ENCODE assay signal across 7 cellular contexts in the genomic region with DNA sequence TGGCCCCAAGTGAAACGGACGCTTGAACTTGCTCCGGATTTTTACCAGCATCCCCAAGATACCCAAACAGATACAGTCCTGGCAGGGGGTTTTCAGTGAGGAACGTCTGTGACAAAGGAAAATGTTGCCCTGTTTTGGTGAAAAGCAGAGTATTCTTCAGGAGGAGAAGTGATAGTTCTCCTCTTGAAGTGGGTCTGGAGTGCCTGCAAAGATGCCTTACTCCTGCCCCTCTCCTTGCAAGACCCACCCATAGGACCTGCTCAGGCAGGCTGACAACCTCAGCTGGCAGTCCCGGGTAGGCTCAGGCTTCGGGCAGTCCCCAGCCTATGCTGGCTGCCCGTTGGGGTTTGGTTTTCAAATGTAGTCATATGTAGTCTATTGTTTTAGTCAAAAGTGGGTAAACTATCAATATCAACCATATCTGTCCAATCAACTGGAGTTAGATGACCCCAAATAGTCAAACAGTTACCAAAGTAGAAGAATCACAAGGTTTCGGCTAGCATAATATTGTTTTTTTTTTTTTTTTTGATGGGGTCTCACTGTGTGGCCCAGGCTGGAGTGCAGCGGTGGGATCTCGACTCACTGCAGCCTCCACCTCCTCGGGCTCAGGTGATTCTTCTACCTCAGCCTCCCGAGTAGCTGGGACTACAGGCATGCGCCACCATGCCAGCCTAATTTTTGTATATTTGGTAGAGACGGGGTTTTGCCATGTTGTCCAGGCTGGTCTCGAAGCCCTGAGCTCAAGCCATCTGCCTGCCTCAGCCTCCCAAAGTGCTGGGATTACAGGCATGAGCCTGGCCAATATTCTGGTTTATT. TPM values are rescaled to one million over a fixed set of nuclear protein-coding genes. Genes with fewer than 3 reads are reported as not detected.
A peak's percentile ranks its signal among the peaks of the same experiment; 100 is the strongest.
DNase-seq lines count a peak whose midpoint lies in the region; TF ChIP-seq lines count a peak whose summit lies in the region.

No MANE protein-coding gene starts in this region.

- no peaks in the 10 kb centered on the region; the same call in 1 of the 2 replicates for H3K27me3 ChIP-seq in H9 (ENCODE audit: insufficient read depth, low read length)
- no peaks in the 10 kb centered on the region for H3K27me3 ChIP-seq in SJSA1 (replicated peaks)
- H3K27me3 ChIP-seq in dorsolateral prefrontal cortex, result no peaks in the 10 kb centered on the region
- peaks cover 0 to 42% (median 8%) of the 10 kb centered on the region in 3 experiments for H3K27me3 ChIP-seq in neuronal stem cell (ENCODE audit: control insufficient read depth in 3 of 3, insufficient read depth in 3 of 3, low read depth in 1 of 3, low read length in 3 of 3)

- no peak overlapping the region for H2BK120ac ChIP-seq in H9 (ENCODE audit: low read depth, low read length, poor library complexity, severe bottlenecking)
- H2BK120ac ChIP-seq in neuronal stem cell (ENCODE audit: low read depth, low read length), result no peak overlapping the region

- H3K9me3 Mint-ChIP-seq in H9, result no peaks in the 10 kb centered on the region

- H4K8ac ChIP-seq in H9 (replicated peaks; ENCODE audit: insufficient read length, low read depth, low read length) (no peak overlapping the region), neuronal stem cell (ENCODE audit: low read depth, low read length) (no peak overlapping the region)

- H3K36me3 ChIP-seq in SJSA1 (peaks cover 30% of the 10 kb centered on the region), neuronal stem cell (replicated peaks in 1 of 2; ENCODE audit: control insufficient read depth in 2 of 2, insufficient read depth in 2 of 2, low read length in 2 of 2) (peaks cover 0 to 6% of the 10 kb centered on the region in 2 donors)

- no peak overlapping the region for H3K23ac ChIP-seq in H9 (ENCODE audit: insufficient read length, low read depth, low read length)
- no peak overlapping the region for H3K23ac ChIP-seq in neuronal stem cell (ENCODE audit: low read depth, low read length, poor library complexity)

- H3K18ac ChIP-seq in H9 (ENCODE audit: insufficient read length, low read depth, low read length) (no peak overlapping the region), neuronal stem cell (ENCODE audit: low read length) (no peak overlapping the region)

- H2BK5ac ChIP-seq in H9 (ENCODE audit: insufficient read length, low read length) (no peak overlapping the region), neuronal stem cell (ENCODE audit: low read length) (no peak overlapping the region)

- H3K27ac Mint-ChIP-seq in H9, result no peak overlapping the region

- no peak overlapping the region for H2BK12ac ChIP-seq in H9 (ENCODE audit: insufficient read length, low read depth, low read length)
- H2BK12ac ChIP-seq in neuronal stem cell (ENCODE audit: low read length), result no peak overlapping the region

- H2AK5ac ChIP-seq in H9 (ENCODE audit: insufficient read length, low read length), result no peak overlapping the region
- H2AK5ac ChIP-seq in neuronal stem cell (ENCODE audit: low read depth, low read length), result no peak overlapping the region

- H3T11ph ChIP-seq in H9 (ENCODE audit: low read length), result no peak overlapping the region

- no CpG with 5 or more reads among the region's 15 CpGs for WGBS in H9 (ENCODE audit: extremely low coverage, insufficient read length, low lambda C conversion rate)
- no CpG with 5 or more reads among the region's 15 CpGs for WGBS in neuronal stem cell (ENCODE audit: extremely low coverage in 2 of 2, insufficient read length in 2 of 2, insufficient replicate concordance in 1 of 2), 2 donors

- no peak overlapping the region for H2AFZ ChIP-seq in H9 (ENCODE audit: low read length)
- H2AFZ ChIP-seq in neuronal stem cell (ENCODE audit: low read length), result peak overlapping the region; percentile 99

- DNase-seq in H9, result no peak
- DNase-seq in SJSA1 (ENCODE audit: low read depth in 1 of 2, low spot score in 2 of 2), result no peak
- DNase-seq in dorsolateral prefrontal cortex, result no peak
- DNase-seq in neuronal stem cell (ENCODE audit: low spot score), result no peak
- DNase-seq in NCI-H146 treated with DMSO at 0.1 percent for 48 hours (lab: John Stamatoyannopoulos, UW; ENCODE audit: unreplicated experiment), result no peak
- DNase-seq in SKM-1 treated with dmso at 0.1 percent for 144 hours (lab: John Stamatoyannopoulos, UW; ENCODE audit: unreplicated experiment), result no peak
- no peak for DNase-seq in iPS-NIHi11 (ENCODE audit: low spot score)

- H3K4me1 Mint-ChIP-seq in H9, result peaks cover 16 to 20% of the 10 kb centered on the region in 2 experiments

- H3K79me2 ChIP-seq in H9 (ENCODE audit: insufficient read depth, low read length), result peaks cover 13% of the 10 kb centered on the region; the same call in 1 of the 2 replicates

- peak overlapping the region; percentile 89 for H3K4me2 ChIP-seq in H9 (ENCODE audit: insufficient read depth, insufficient read length, low read length)
- peak overlapping the region; percentile 84 for H3K4me2 ChIP-seq in neuronal stem cell (ENCODE audit: insufficient read depth, low read length, poor library complexity, severe bottlenecking)

- TF ChIP-seq CTCF in H9 (conservative IDR thresholded peaks at IDR 0.05) (no peak), dorsolateral prefrontal cortex (IDR thresholded peaks at IDR 0.05 in 54 of 56, conservative IDR thresholded peaks at IDR 0.05 in 2 of 56; ENCODE audit: low read depth in 1 of 56, partially characterized antibody in 56 of 56) (no peak)

- H3K4me3 ChIP-seq in SJSA1, result peak overlapping the region; percentile 99
- peak overlapping the region; percentile 64 to 98 (median 93) for H3K4me3 ChIP-seq in dorsolateral prefrontal cortex
- H3K4me3 ChIP-seq in neuronal stem cell (ENCODE audit: low read length in 2 of 2), result peak overlapping the region in 1 of 2 donors; percentile 95

- H2BK15ac ChIP-seq in H9 (ENCODE audit: low read depth, low read length) (no peak overlapping the region), neuronal stem cell (ENCODE audit: low read length) (no peak overlapping the region)

- H3K27me3 Mint-ChIP-seq in H9 (ENCODE audit: low read depth), result peaks cover 13% of the 10 kb centered on the region

- no peak overlapping the region for H3K9ac ChIP-seq in H9 (ENCODE audit: extremely low read depth, insufficient read length, low read length)
- no peak overlapping the region for H3K9ac ChIP-seq in neuronal stem cell (ENCODE audit: low read depth, low read length, poor library complexity)

- peaks cover 14% of the 10 kb centered on the region for H3K23me2 ChIP-seq in H9 (ENCODE audit: insufficient read length, low read depth, low read length, poor library complexity, severe bottlenecking)

- H3K4me3 Mint-ChIP-seq in H9, result peak overlapping the region; percentile 74 to 84

- H3K56ac ChIP-seq in H9 (ENCODE audit: insufficient read length, low read depth, low read length), result no peak overlapping the region

- no peak overlapping the region for H3K27ac ChIP-seq in H9 (ENCODE audit: insufficient read length, low read depth, low read length)
- no peak overlapping the region for H3K27ac ChIP-seq in SJSA1
- H3K27ac ChIP-seq in dorsolateral prefrontal cortex, result peak overlapping the region in 57 of 59 donors; percentile 30 to 99 (median 97)
- no peak overlapping the region for H3K27ac ChIP-seq in neuronal stem cell (replicated peaks; ENCODE audit: low read length)

- H3K9me3 ChIP-seq in H9 (ENCODE audit: control insufficient read depth, low read depth, low read length), result no peaks in the 10 kb centered on the region
- no peaks in the 10 kb centered on the region; the same call in 1 of the 2 replicates for H3K9me3 ChIP-seq in SJSA1 (replicated peaks)
- H3K9me3 ChIP-seq in neuronal stem cell (replicated peaks in 1 of 2; ENCODE audit: control insufficient read depth in 2 of 2, insufficient read depth in 1 of 2, low read depth in 1 of 2, low read length in 2 of 2), result peaks cover 0 to 1% of the 10 kb centered on the region in 2 donors

- H4K91ac ChIP-seq in H9 (ENCODE audit: insufficient read length, low read depth, low read length) (no peak overlapping the region), neuronal stem cell (ENCODE audit: low read depth, low read length, poor library complexity) (no peak overlapping the region)

- H3K14ac ChIP-seq in H9 (ENCODE audit: insufficient read depth, low read length) (no peak overlapping the region; the same call in 1 of the 2 replicates), neuronal stem cell (ENCODE audit: low read length) (no peak overlapping the region)

- H4K5ac ChIP-seq in H9 (ENCODE audit: insufficient read length, low read depth, low read length), result no peak overlapping the region

- no peaks in the 10 kb centered on the region for H4K20me1 ChIP-seq in H9 (ENCODE audit: control insufficient read depth, insufficient read depth, insufficient read length)

- no peaks in the 10 kb centered on the region; a peak in 3 of 7 replicates for H3K36me3 Mint-ChIP-seq in H9 (ENCODE audit: insufficient read depth in 1 of 3, low read depth in 3 of 3)

- H3K79me1 ChIP-seq in H9 (ENCODE audit: insufficient read depth, low read depth, low read length, poor library complexity, severe bottlenecking), result peaks cover 11% of the 10 kb centered on the region
- H3K79me1 ChIP-seq in neuronal stem cell (ENCODE audit: low read depth, low read length), result peaks cover 8% of the 10 kb centered on the region

- intact Hi-C loops in dorsolateral prefrontal cortex (cut with DNase I), result no loop called here

- no peak overlapping the region for H3K4ac ChIP-seq in H9 (ENCODE audit: low read depth, low read length)
- no peak overlapping the region for H3K4ac ChIP-seq in neuronal stem cell (ENCODE audit: low read length)

- no peak overlapping the region for H2BK20ac ChIP-seq in H9 (ENCODE audit: low read depth, low read length, poor library complexity, severe bottlenecking)

- H3K4me1 ChIP-seq in H9 (ENCODE audit: insufficient read depth, low read length), result peaks cover 3% of the 10 kb centered on the region; the same call in 1 of the 2 replicates
- H3K4me1 ChIP-seq in SJSA1 (replicated peaks), result peaks cover 23% of the 10 kb centered on the region
- H3K4me1 ChIP-seq in neuronal stem cell (ENCODE audit: control insufficient read depth in 2 of 2, insufficient read depth in 1 of 2, low read depth in 1 of 2, low read length in 2 of 2), result peaks cover 9 to 12% of the 10 kb centered on the region in 2 donors

RNA-seq across cellular contexts. Expression of gene ARL8A, which starts 1.0 kb away (rescaled TPM):
- total RNA-seq in H9 (2021) (58.6 and 67.2 TPM in 2 replicates), dorsolateral prefrontal cortex (100 to 1,000 TPM in 119 of 120 experiments, 10 to 100 TPM in 1; 88.0 to 248 (median 166) TPM)
- total RNA-seq in SJSA1 (2014; rRNA removed; shearing (Covaris generic)), result 21.1 and 31.7 TPM in 2 replicates
- polyA plus RNA-seq in neuronal stem cell (2013, experiment 1 of 2), result 33.4 TPM
- polyA plus RNA-seq in neuronal stem cell (2013, experiment 2 of 2), result 32.1 TPM

RNA-seq across cellular contexts. Expression of gene PTPN7, which starts 14.9 kb away (rescaled TPM):
- total RNA-seq in H9 (2021), result 0.22 and 0.72 TPM in 2 replicates
- not detected in 2 replicates for total RNA-seq in SJSA1 (2014; rRNA removed; shearing (Covaris generic))
- 1 to 10 TPM in 52 of 120 experiments, under 1 TPM in 48, not detected in 20; 0.16 to 4.1 (median 1.0) TPM for total RNA-seq in dorsolateral prefrontal cortex
- polyA plus RNA-seq in neuronal stem cell (2013, experiment 1 of 2), result not detected
- polyA plus RNA-seq in neuronal stem cell (2013, experiment 2 of 2), result not detected

RNA-seq across cellular contexts. Expression of gene GPR37L1, which starts 22.8 kb away (rescaled TPM):
- 0.11 TPM in 2 replicates for total RNA-seq in H9 (2021)
- 0.05 TPM in 1 of 2 replicates, not detected in the other for total RNA-seq in SJSA1 (2014; rRNA removed; shearing (Covaris generic))
- 100 to 1,000 TPM in 3 of 120 experiments, 10 to 100 TPM in 117; 26.2 to 167 (median 58.0) TPM for total RNA-seq in dorsolateral prefrontal cortex
- polyA plus RNA-seq in neuronal stem cell (2013, experiment 1 of 2), result 0.06 TPM
- 0.08 TPM for polyA plus RNA-seq in neuronal stem cell (2013, experiment 2 of 2)

RNA-seq across cellular contexts. Expression of gene LGR6, which starts 48.1 kb away (rescaled TPM):
- total RNA-seq in H9 (2021), result 0.66 and 1.0 TPM in 2 replicates
- total RNA-seq in SJSA1 (2014; rRNA removed; shearing (Covaris generic)), result not detected in 2 replicates
- 1 to 10 TPM in 26 of 120 experiments, under 1 TPM in 85, not detected in 9; 0.12 to 4.0 (median 0.62) TPM for total RNA-seq in dorsolateral prefrontal cortex
- 0.21 TPM for polyA plus RNA-seq in neuronal stem cell (2013, experiment 1 of 2)
- 0.15 TPM for polyA plus RNA-seq in neuronal stem cell (2013, experiment 2 of 2)

Comparison
In these comparisons a context has a peak if more than half of its experiments do, and no peak if none do; other contexts are left out.
1. H3K27ac ChIP-seq: peak in dorsolateral prefrontal cortex (57 of 59); none in H9 (single experiment), SJSA1 (single experiment) and neuronal stem cell (single experiment).
2. RNA of gene GPR37L1, which starts 22.8 kb away (total RNA-seq): 26.2 to 167 TPM in dorsolateral prefrontal cortex; 0.11 TPM in H9 and 0.05 TPM in SJSA1; every median in the first group is over 10 times any median in the second.